ENCODE assay signal across 8 cellular contexts in the genomic region with DNA sequence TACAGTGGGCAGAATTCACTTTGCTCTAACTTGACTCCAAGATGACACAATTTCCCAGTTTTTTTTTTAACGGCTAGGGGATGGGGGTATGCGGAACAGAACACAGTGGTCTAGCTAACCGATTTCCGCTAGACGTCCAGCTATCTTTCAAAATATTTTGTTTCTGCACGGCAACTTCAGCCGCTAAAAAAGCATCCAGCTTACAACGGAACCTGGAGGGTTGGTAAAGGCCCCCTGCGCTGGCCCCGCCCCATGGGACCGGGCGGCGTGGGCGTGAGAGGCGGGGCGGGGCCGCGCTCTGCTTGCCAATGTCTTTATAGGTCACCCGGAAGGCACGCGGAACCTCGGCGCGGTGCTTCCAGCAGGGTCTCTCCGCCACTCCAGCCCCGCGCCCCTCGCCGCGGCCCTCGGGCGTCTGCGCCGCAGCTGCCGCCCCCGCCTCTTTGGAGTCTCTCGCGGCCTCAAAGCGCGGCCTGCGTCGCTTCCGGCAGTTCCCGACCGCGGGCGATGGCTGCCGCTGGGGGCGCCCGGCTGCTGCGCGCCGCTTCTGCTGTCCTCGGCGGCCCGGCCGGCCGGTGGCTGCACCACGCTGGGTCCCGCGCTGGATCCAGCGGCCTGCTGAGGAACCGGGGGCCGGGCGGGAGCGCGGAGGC. TPM values are rescaled to one million over a fixed set of nuclear protein-coding genes. Genes with fewer than 3 reads are reported as not detected.
A peak's percentile ranks its signal among the peaks of the same experiment; 100 is the strongest.
DNase-seq lines count a peak whose midpoint lies in the region; ATAC-seq and TF ChIP-seq lines count a peak whose summit lies in the region.

A gene with protein sequence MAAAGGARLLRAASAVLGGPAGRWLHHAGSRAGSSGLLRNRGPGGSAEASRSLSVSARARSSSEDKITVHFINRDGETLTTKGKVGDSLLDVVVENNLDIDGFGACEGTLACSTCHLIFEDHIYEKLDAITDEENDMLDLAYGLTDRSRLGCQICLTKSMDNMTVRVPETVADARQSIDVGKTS (plus strand): TSS at position 335 of the 653 bp plus-strand sequence. CDS start 173 bp downstream, at position 508.

- H3K27ac Mint-ChIP-seq in neural progenitor cell: peak within 1 kb of the TSS; percentile 93

- H3K9ac ChIP-seq in Karpas-422 (ENCODE audit: low read length) (peak within 1 kb of the TSS; percentile 77), neural progenitor cell (peak within 1 kb of the TSS; percentile 48)

- H3K4me1 ChIP-seq in Karpas-422 (ENCODE audit: low read length) (peaks cover 33% of the 10 kb centered on the region), neural progenitor cell (peaks cover 5% of the 10 kb centered on the region)

- H4K20me1 ChIP-seq in Karpas-422 (ENCODE audit: insufficient read depth, low read depth, low read length) (peaks cover 29% of the 10 kb centered on the region), neural progenitor cell (ENCODE audit: low read depth) (peaks cover 23% of the 10 kb centered on the region)

- H3K79me2 ChIP-seq in Karpas-422 (ENCODE audit: low read length) (peaks cover 43% of the 10 kb centered on the region), neural progenitor cell (ENCODE audit: low read depth) (peaks cover 44% of the 10 kb centered on the region)

- peaks cover 14% of the 10 kb centered on the region for H3F3A ChIP-seq in neural progenitor cell (ENCODE audit: low read depth)

- H3K9me2 ChIP-seq in Karpas-422 (replicated peaks; ENCODE audit: insufficient read depth, low read length): no peaks in the 10 kb centered on the region

- H3K4me3 ChIP-seq in Karpas-422 (ENCODE audit: low read length) (peak within 1 kb of the TSS; percentile 81), foreskin fibroblast (ENCODE audit: low read depth in 1 of 2, low read length in 2 of 2) (peak within 1 kb of the TSS; percentile 90 to 95), neural progenitor cell (peak within 1 kb of the TSS; percentile 91)

- H3K9me3 ChIP-seq in Karpas-422 (ENCODE audit: low read length): no peaks in the 10 kb centered on the region
- no peaks in the 10 kb centered on the region for H3K9me3 ChIP-seq in neural progenitor cell (ENCODE audit: low read depth)

- H3K27ac ChIP-seq in Karpas-422 (ENCODE audit: low read length) (peak within 1 kb of the TSS; percentile 8), neural progenitor cell (peak within 1 kb of the TSS; percentile 47)

- H2AFZ ChIP-seq in Karpas-422 (ENCODE audit: low read length) (peak within 1 kb of the TSS; percentile 90), neural progenitor cell (replicated peaks) (peak within 1 kb of the TSS; percentile 90)

- no peaks in the 10 kb centered on the region for H3K36me3 Mint-ChIP-seq in neural progenitor cell

- no peaks in the 10 kb centered on the region for H3K9me3 Mint-ChIP-seq in neural progenitor cell

- peak; percentile 81 for ATAC-seq in GM21786 (IDR thresholded peaks at IDR 0.05; ENCODE audit: unreplicated experiment)

- peak within 1 kb of the TSS; percentile 98 for H3K4me3 Mint-ChIP-seq in neural progenitor cell

- H3K4me1 Mint-ChIP-seq in neural progenitor cell: peaks cover 30% of the 10 kb centered on the region

- no peaks in the 10 kb centered on the region for H3K36me3 ChIP-seq in Karpas-422 (ENCODE audit: insufficient read depth, low read length)
- H3K36me3 ChIP-seq in neural progenitor cell: no peaks in the 10 kb centered on the region

- H3K27me3 Mint-ChIP-seq in neural progenitor cell (ENCODE audit: insufficient read depth, low read depth): no peaks in the 10 kb centered on the region

- H3K27me3 ChIP-seq in Karpas-422 (ENCODE audit: low read length): no peaks in the 10 kb centered on the region
- peaks cover 16% of the 10 kb centered on the region for H3K27me3 ChIP-seq in neural progenitor cell

- H3K4me2 ChIP-seq in Karpas-422 (ENCODE audit: low read depth, low read length, poor library complexity, severe bottlenecking) (peak within 1 kb of the TSS; percentile 79), neural progenitor cell (peak within 1 kb of the TSS; percentile 90)

- peak; percentile 77 for DNase-seq in ELR (ENCODE audit: low read depth)
- peak; percentile 97 for DNase-seq in Karpas-422
- DNase-seq in SHP77 (lab: John Stamatoyannopoulos, UW): peak; percentile 85 to 95
- DNase-seq in activated gamma-delta T cell (lab: John Stamatoyannopoulos, UW): peak; percentile 79
- DNase-seq in foreskin fibroblast: peak; percentile 66 to 88
- peak; percentile 96 for DNase-seq in neural progenitor cell (ENCODE audit: low spot score)
- DNase-seq in stromal cell of bone marrow (ENCODE audit: low read depth): peak; percentile 43

- TF ChIP-seq CTCF in foreskin fibroblast (IDR thresholded peaks at IDR 0.05; ENCODE audit: low read depth, low read length) (no peak), neural progenitor cell (IDR thresholded peaks at IDR 0.05) (peak; percentile 69)

RNA-seq across cellular contexts. Expression of the gene that starts here (rescaled TPM):
- 24.0 and 30.4 TPM in 2 replicates for total RNA-seq in Karpas-422 (2014; rRNA removed; shearing (Covaris generic); ENCODE audit: low replicate concordance)
- 11.3 and 13.0 TPM in 2 replicates for total RNA-seq in neural progenitor cell (ENCODE audit: low replicate concordance)

Comparison
In these comparisons a context has a peak if more than half of its experiments do, and no peak if none do; other contexts are left out.
1. Peak in every context shown above with its lines: DNase-seq, ATAC-seq, H3K4me3 ChIP-seq and H3K27ac ChIP-seq.
2. DNase-seq: peak in every context shown above with its lines; median percentile 97 in Karpas-422; 96 in neural progenitor cell; 90 in SHP77; 79 in activated gamma-delta T cell; 77 in ELR; 77 in foreskin fibroblast; 43 in stromal cell of bone marrow.